11 cellular contexts compared by ENCODE assay signal in the genomic region with DNA sequence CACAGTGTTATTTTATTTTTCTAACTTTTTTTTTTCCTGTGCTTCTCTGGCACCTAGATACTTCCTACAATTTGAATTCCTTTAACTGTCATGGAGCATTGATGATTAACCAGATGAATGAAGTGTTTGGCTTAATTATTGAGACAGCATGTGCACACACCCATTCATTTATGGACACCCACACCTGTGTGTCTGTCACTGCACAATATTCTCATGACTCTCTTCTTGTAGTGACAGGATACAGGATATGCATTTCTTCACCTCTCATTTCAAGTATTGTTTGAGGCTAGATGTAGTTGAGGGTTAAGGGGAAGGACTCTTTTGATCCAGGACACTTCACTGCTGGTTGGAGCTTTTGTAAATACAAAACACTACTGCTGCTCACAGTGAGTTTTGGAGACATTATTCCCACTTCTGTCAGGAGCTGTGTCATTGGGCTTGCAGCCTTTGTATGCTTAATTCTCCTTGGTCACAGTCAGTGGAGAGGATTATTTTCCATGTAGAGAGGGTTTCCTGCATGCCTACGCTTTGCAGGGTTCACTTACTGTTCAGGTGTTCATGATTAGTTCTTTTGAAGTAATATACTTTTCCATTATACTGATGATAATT. TPM values are rescaled to one million over a fixed set of nuclear protein-coding genes. Genes with fewer than 3 reads are reported as not detected.
DNase-seq lines count a peak whose midpoint lies in the region; ATAC-seq and TF ChIP-seq lines count a peak whose summit lies in the region.
"Had no signal": no experiment of that assay in that cellular context is flagged by ENCODE, and none has a peak within 500 bp of the region (broad histone marks: within the 10 kb centered on the region; RNA-seq: fewer than 3 reads in every experiment).

No MANE protein-coding gene starts in this region.

- H4K20me1 ChIP-seq in MM.1S (ENCODE audit: insufficient read depth, low read length), result no peaks in the 10 kb centered on the region; the same call in 1 of the 2 replicates

- no peak for TF ChIP-seq POLR2A in adrenal gland (IDR thresholded peaks at IDR 0.05)

- H3K79me2 ChIP-seq in MM.1S (ENCODE audit: low read length), result peaks cover 81% of the 10 kb centered on the region

- TF ChIP-seq CTCF in adrenal gland (IDR thresholded peaks at IDR 0.05), result no peak
- TF ChIP-seq CTCF in left lung (IDR thresholded peaks at IDR 0.05), result no peak
- TF ChIP-seq CTCF in thoracic aorta (IDR thresholded peaks at IDR 0.05), result no peak
- no peak for TF ChIP-seq CTCF in MM.1S (IDR thresholded peaks at IDR 0.05; ENCODE audit: low read length)

- intact Hi-C loops in adrenal gland (cut with DNase I), result no loop called here
- intact Hi-C loops in left lung (cut with DNase I), result no loop called here

- no peak overlapping the region for H3K4me3 Mint-ChIP-seq in activated T-cell treated with anti-CD3 and anti-CD28 coated beads, Interleukin-2, amount 50 U/mL, for 24 hours
- H3K4me3 Mint-ChIP-seq: dendritic cell treated with granulocyte-macrophage colony-stimulating factor and Interleukin-4, amounts not matched to agents 40 ng/mL and 50 ng/mL, for 4 days had no signal

- no peaks in the 10 kb centered on the region for H3K9me3 Mint-ChIP-seq in activated T-cell treated with anti-CD3 and anti-CD28 coated beads, Interleukin-2, amount 50 U/mL, for 24 hours
- H3K9me3 Mint-ChIP-seq: dendritic cell treated with granulocyte-macrophage colony-stimulating factor and Interleukin-4, amounts not matched to agents 40 ng/mL and 50 ng/mL, for 4 days had no signal

- no peak overlapping the region for H3K4me2 ChIP-seq in MM.1S (ENCODE audit: low read depth, low read length)

- no peaks in the 10 kb centered on the region for H3K27me3 Mint-ChIP-seq in activated T-cell treated with anti-CD3 and anti-CD28 coated beads, Interleukin-2, amount 50 U/mL, for 24 hours
- H3K27me3 Mint-ChIP-seq: dendritic cell treated with granulocyte-macrophage colony-stimulating factor and Interleukin-4, amounts not matched to agents 40 ng/mL and 50 ng/mL, for 4 days had no signal

- no peak overlapping the region for H3K9ac ChIP-seq in MM.1S (ENCODE audit: low read length)

- 88 to 100% (median 92%) methylated on average over 1 of the region's 1 CpG for WGBS in adrenal gland, 4 donors

- H3K9me3 ChIP-seq in adrenal gland (replicated peaks in 1 of 3) (no peaks in the 10 kb centered on the region), left lung (no peaks in the 10 kb centered on the region), thoracic aorta (no peaks in the 10 kb centered on the region), MM.1S (replicated peaks; ENCODE audit: insufficient read depth, low read length) (no peaks in the 10 kb centered on the region)

- no peaks in the 10 kb centered on the region for H3K36me3 ChIP-seq in adrenal gland (replicated peaks in 1 of 2)
- H3K36me3 ChIP-seq in left lung, result peaks cover 0 to 3% of the 10 kb centered on the region in 2 donors
- no peaks in the 10 kb centered on the region for H3K36me3 ChIP-seq in thoracic aorta
- peaks cover 4% of the 10 kb centered on the region; the same call in 1 of the 2 replicates for H3K36me3 ChIP-seq in MM.1S (replicated peaks; ENCODE audit: insufficient read depth, low read length)

- H3K27ac ChIP-seq in adrenal gland (peak overlapping the region in 3 of 5 donors; percentile 20 to 59 (median 29)), left lung (peak overlapping the region; percentile 52 to 80), thoracic aorta (peak overlapping the region; percentile 31 to 62), MM.1S (ENCODE audit: low read length) (no peak overlapping the region)

- DNase-seq in activated T-cell treated with anti-CD3 and anti-CD28 coated beads, Interleukin-2, amount 50 U/mL, for 24 hours, result no peak
- DNase-seq in activated T-cell treated with anti-CD3 and anti-CD28 coated beads, Interleukin-2, amount 50 U/mL, for 48 hours, result no peak
- DNase-seq in adrenal gland, result no peak
- DNase-seq in left lung, result no peak
- DNase-seq in thoracic aorta (ENCODE audit: low spot score), result no peak
- DNase-seq in MM.1S, result no peak
- DNase-seq: NCI-H1417 treated with DMSO at 0.1 percent for 48 hours had no signal

- H3K27ac Mint-ChIP-seq in activated T-cell treated with anti-CD3 and anti-CD28 coated beads, Interleukin-2, amount 50 U/mL, for 24 hours, result peak overlapping the region; percentile 1

- H3F3A ChIP-seq in MM.1S (ENCODE audit: insufficient read depth, low read length), result peaks cover 10% of the 10 kb centered on the region; the same call in 1 of the 2 replicates

- H3K27me3 ChIP-seq in adrenal gland (no peaks in the 10 kb centered on the region), left lung (no peaks in the 10 kb centered on the region), thoracic aorta (replicated peaks; ENCODE audit: insufficient read depth) (no peaks in the 10 kb centered on the region), MM.1S (replicated peaks; ENCODE audit: insufficient read depth, low read length) (no peaks in the 10 kb centered on the region)

- no peak overlapping the region for H2AFZ ChIP-seq in MM.1S (ENCODE audit: low read length)

- peak; percentile 66 for ATAC-seq in left lung
- ATAC-seq in thoracic aorta (ENCODE audit: insufficient number of reproducible peaks, low FRiP score, low read depth), result no peak
- no peak for ATAC-seq in GM18867 (IDR thresholded peaks at IDR 0.05; ENCODE audit: unreplicated experiment)
- ATAC-seq in GM21786 (IDR thresholded peaks at IDR 0.05; ENCODE audit: unreplicated experiment), result no peak
- ATAC-seq: Panc1 had no signal

- no peaks in the 10 kb centered on the region for H3K9me2 ChIP-seq in MM.1S (replicated peaks; ENCODE audit: insufficient read depth, low read length)

- H3K36me3 Mint-ChIP-seq in activated T-cell treated with anti-CD3 and anti-CD28 coated beads, Interleukin-2, amount 50 U/mL, for 24 hours (ENCODE audit: low read depth), result peaks cover 73% of the 10 kb centered on the region

- no peak overlapping the region for H3K4me3 ChIP-seq in adrenal gland
- no peak overlapping the region for H3K4me3 ChIP-seq in left lung
- no peak overlapping the region for H3K4me3 ChIP-seq in thoracic aorta
- H3K4me3 ChIP-seq in MM.1S (ENCODE audit: low read length), result no peak overlapping the region

- H3K4me1 ChIP-seq in adrenal gland (replicated peaks in 1 of 2) (peaks cover 19 to 47% of the 10 kb centered on the region in 2 donors), left lung (peaks cover 34 to 47% of the 10 kb centered on the region in 2 donors), thoracic aorta (ENCODE audit: control insufficient read depth in 1 of 2, low read depth in 2 of 2) (peaks cover 32 to 40% of the 10 kb centered on the region in 2 donors), MM.1S (ENCODE audit: low read length) (peaks cover 15% of the 10 kb centered on the region)

- H3K4me1 Mint-ChIP-seq in activated T-cell treated with anti-CD3 and anti-CD28 coated beads, Interleukin-2, amount 50 U/mL, for 24 hours (ENCODE audit: low read depth), result peaks cover 61% of the 10 kb centered on the region

RNA-seq across cellular contexts. Expression of gene SPECC1L, which starts 33.5 kb away (rescaled TPM):
- 100 to 1,000 TPM in 1 of 8 donors, 10 to 100 TPM in 7; 35.6 to 121 (median 60.1) TPM for total RNA-seq in adrenal gland
- 10 to 100 TPM in 2 of 3 donors, 1 to 10 TPM in 1; 7.2 to 39.3 (median 11.6) TPM for polyA plus RNA-seq in adrenal gland
- total RNA-seq in left lung, result 10 to 100 TPM; 70.9 to 94.4 TPM
- total RNA-seq in thoracic aorta, result 10 to 100 TPM; 49.4 to 50.0 TPM

RNA-seq across cellular contexts. Expression of gene GGT5, which starts 59.3 kb away (rescaled TPM):
- total RNA-seq in adrenal gland (100 to 1,000 TPM in 2 of 8 donors, 10 to 100 TPM in 6; 43.4 to 149 (median 78.5) TPM), left lung (10 to 100 TPM; 18.9 to 25.6 TPM), thoracic aorta (100 to 1,000 TPM in 1 of 2 donors, 10 to 100 TPM in 1; 81.3 to 175 TPM)
- 100 to 1,000 TPM in 2 of 3 donors, 10 to 100 TPM in 1; 57.9 to 116 (median 115) TPM for polyA plus RNA-seq in adrenal gland
